8 cellular contexts compared by ENCODE assay signal in the genomic region with DNA sequence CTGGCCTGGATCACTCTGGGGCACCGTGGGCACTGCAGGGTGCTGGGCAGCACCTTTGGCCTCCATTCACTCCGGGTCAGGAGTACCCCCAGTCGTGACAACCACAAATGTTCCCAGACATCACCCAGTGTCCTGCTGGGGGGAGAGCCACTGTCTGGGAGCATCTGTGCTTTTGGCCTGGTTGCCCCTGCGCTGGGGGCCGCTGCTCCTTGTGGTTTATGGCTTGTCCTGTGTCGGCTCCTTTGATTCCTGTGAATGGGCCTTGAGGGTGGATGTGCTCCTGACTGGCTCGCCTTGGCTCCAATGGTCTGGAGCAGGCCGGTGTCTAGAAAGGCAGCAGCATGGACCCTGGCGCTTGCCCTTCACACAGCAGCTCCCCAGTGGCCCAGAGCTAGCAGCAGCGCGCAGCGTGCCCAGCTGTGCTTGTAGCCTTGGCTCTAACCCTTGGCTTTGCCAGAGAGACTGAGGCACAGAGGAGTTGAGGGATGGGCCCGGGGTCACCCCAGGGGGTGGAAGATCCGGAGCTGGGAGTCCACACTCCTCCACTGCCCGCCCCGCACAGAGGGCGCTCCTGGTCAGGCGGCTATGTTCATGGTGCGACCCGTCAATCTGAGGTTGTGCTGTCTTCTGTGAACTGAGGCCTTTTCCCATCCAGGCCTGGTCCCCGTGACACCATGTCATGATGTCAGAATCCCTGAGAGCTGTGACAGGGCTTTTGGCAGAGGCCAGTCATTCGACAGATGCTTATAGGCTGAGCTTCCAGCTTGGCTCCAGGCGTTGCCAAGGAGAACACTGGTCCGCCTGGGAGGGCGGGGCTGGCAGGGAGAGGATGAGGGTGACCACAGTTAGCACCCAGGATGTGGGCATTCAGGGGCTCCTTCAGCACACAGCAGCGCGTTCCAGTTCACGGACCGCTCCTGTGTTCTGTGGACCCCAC. TPM values are rescaled to one million over a fixed set of nuclear protein-coding genes. Genes with fewer than 3 reads are reported as not detected.
DNase-seq lines count a peak whose midpoint lies in the region; ATAC-seq and TF ChIP-seq lines count a peak whose summit lies in the region.

No MANE protein-coding gene starts in this region.

- CTCF ChIA-PET in activated CD4-positive, alpha-beta T cell treated with anti-CD3 and anti-CD28 coated beads for 36 hours (lab: Charles Lee): no interaction called here

- H3K9me3 Mint-ChIP-seq in activated CD4-positive, alpha-beta T cell treated with anti-CD3 and anti-CD28 coated beads for 36 hours (ENCODE audit: low read depth): no peaks in the 10 kb centered on the region
- H3K9me3 Mint-ChIP-seq in brain: peaks cover 0 to 2% (median 0%) of the 10 kb centered on the region in 5 experiments

- H3K4me3 Mint-ChIP-seq in activated CD4-positive, alpha-beta T cell treated with anti-CD3 and anti-CD28 coated beads for 36 hours: no peak overlapping the region
- H3K4me3 Mint-ChIP-seq in brain: peak overlapping the region; percentile 78 to 96 (median 94)

- no peak overlapping the region for H3K4me3 ChIP-seq in thoracic aorta

- TF ChIP-seq CTCF in brain (conservative IDR thresholded peaks at IDR 0.05) (no peak), thoracic aorta (IDR thresholded peaks at IDR 0.05) (no peak)

- ATAC-seq in activated CD4-positive, alpha-beta T cell treated with anti-CD3 and anti-CD28 coated beads for 36 hours: no peak
- ATAC-seq in thoracic aorta (ENCODE audit: insufficient number of reproducible peaks, low FRiP score, low read depth) (no peak), GM18873 (IDR thresholded peaks at IDR 0.05; ENCODE audit: low FRiP score, unreplicated experiment) (no peak), GM21529 (IDR thresholded peaks at IDR 0.05; ENCODE audit: unreplicated experiment) (no peak)

- no peaks in the 10 kb centered on the region for H3K9me3 ChIP-seq in thoracic aorta

- H3K27ac Mint-ChIP-seq in activated CD4-positive, alpha-beta T cell treated with anti-CD3 and anti-CD28 coated beads for 36 hours: peak overlapping the region; percentile 78
- peak overlapping the region; percentile 74 to 96 (median 91) for H3K27ac Mint-ChIP-seq in brain

- POLR2A ChIA-PET in activated CD4-positive, alpha-beta T cell treated with anti-CD3 and anti-CD28 coated beads for 36 hours (lab: Charles Lee): interaction anchor here (1.0 kb wide), 1 partner anchor 47 kb away, joined by 3 read pairs; no protein-coding TSS in a partner anchor

- H3K4me1 ChIP-seq in thoracic aorta (ENCODE audit: control insufficient read depth in 1 of 2, low read depth in 2 of 2): peaks cover 42 to 68% of the 10 kb centered on the region in 2 donors

- H3K36me3 Mint-ChIP-seq in activated CD4-positive, alpha-beta T cell treated with anti-CD3 and anti-CD28 coated beads for 36 hours (ENCODE audit: low read depth): peaks cover 39% of the 10 kb centered on the region
- H3K36me3 Mint-ChIP-seq in brain: peaks cover 16% of the 10 kb centered on the region

- intact Hi-C loops in activated CD4-positive, alpha-beta T cell treated with anti-CD3 and anti-CD28 coated beads for 36 hours (cut with DNase I, micrococcal nuclease): no loop called here

- H3K27ac ChIP-seq in layer of hippocampus (ENCODE audit: low read depth, low read length): peak overlapping the region; percentile 88
- peak overlapping the region in 1 of 2 donors; percentile 8 for H3K27ac ChIP-seq in thoracic aorta

- no peaks in the 10 kb centered on the region for H3K36me3 ChIP-seq in thoracic aorta

- no peaks in the 10 kb centered on the region for H3K27me3 Mint-ChIP-seq in activated CD4-positive, alpha-beta T cell treated with anti-CD3 and anti-CD28 coated beads for 36 hours
- H3K27me3 Mint-ChIP-seq in brain: peaks cover 4% of the 10 kb centered on the region

- H3K27me3 ChIP-seq in layer of hippocampus (ENCODE audit: control insufficient read depth, insufficient read depth, low read length) (no peaks in the 10 kb centered on the region), thoracic aorta (replicated peaks; ENCODE audit: insufficient read depth) (no peaks in the 10 kb centered on the region)

- peak; percentile 41 for DNase-seq in activated CD4-positive, alpha-beta T cell treated with anti-CD3 and anti-CD28 coated beads for 36 hours
- DNase-seq in activated CD4-positive, alpha-beta T cell treated with anti-CD3 and anti-CD28 coated beads for 1 hour: no peak
- peak; percentile 24 for DNase-seq in thoracic aorta (ENCODE audit: low spot score)
- no peak for DNase-seq in HCEC 1CT

- peaks cover 72% of the 10 kb centered on the region for H3K4me1 Mint-ChIP-seq in activated CD4-positive, alpha-beta T cell treated with anti-CD3 and anti-CD28 coated beads for 36 hours
- peaks cover 70% of the 10 kb centered on the region for H3K4me1 Mint-ChIP-seq in brain

RNA-seq across cellular contexts. Expression of a gene that starts 4.1 kb away (rescaled TPM):
- total RNA-seq in activated CD4-positive, alpha-beta T cell treated with anti-CD3 and anti-CD28 coated beads for 36 hours: 100 to 1,000 TPM; 248 to 347 TPM
- polyA plus RNA-seq in brain (ENCODE audit: insufficient read depth, low read depth, low replicate concordance): 81.4 TPM
- total RNA-seq in thoracic aorta: 10 to 100 TPM; 34.9 to 76.9 TPM

RNA-seq across cellular contexts. Expression of a gene that starts 10.2 kb away (rescaled TPM):
- 10 to 100 TPM; 30.4 to 31.5 TPM for total RNA-seq in activated CD4-positive, alpha-beta T cell treated with anti-CD3 and anti-CD28 coated beads for 36 hours
- polyA plus RNA-seq in brain (ENCODE audit: insufficient read depth, low read depth, low replicate concordance): 146 TPM
- 10 to 100 TPM; 27.6 to 55.1 TPM for total RNA-seq in thoracic aorta

RNA-seq across cellular contexts. Expression of a gene that starts 26.7 kb away (rescaled TPM):
- total RNA-seq in activated CD4-positive, alpha-beta T cell treated with anti-CD3 and anti-CD28 coated beads for 36 hours: 1,000 to 10,000 TPM; 1,716 to 1,858 TPM
- 3,425 TPM for polyA plus RNA-seq in brain (ENCODE audit: insufficient read depth, low read depth, low replicate concordance)
- 1,000 to 10,000 TPM; 1,512 to 2,119 TPM for total RNA-seq in thoracic aorta

RNA-seq across cellular contexts. Expression of a gene that starts 27.8 kb away (rescaled TPM):
- total RNA-seq in activated CD4-positive, alpha-beta T cell treated with anti-CD3 and anti-CD28 coated beads for 36 hours: 100 to 1,000 TPM in 1 of 2 experiments, 10 to 100 TPM in 1; 93.4 to 113 TPM
- polyA plus RNA-seq in brain (ENCODE audit: insufficient read depth, low read depth, low replicate concordance): 275 TPM
- total RNA-seq in thoracic aorta: 100 to 1,000 TPM in 1 of 2 donors, 10 to 100 TPM in 1; 83.3 to 110 TPM

RNA-seq across cellular contexts. Expression of a gene that starts 38.4 kb away (rescaled TPM):
- total RNA-seq in activated CD4-positive, alpha-beta T cell treated with anti-CD3 and anti-CD28 coated beads for 36 hours: under 1 TPM; 0.09 to 0.14 TPM
- 69.7 TPM for polyA plus RNA-seq in brain (ENCODE audit: insufficient read depth, low read depth, low replicate concordance)
- under 1 TPM; 0.41 to 0.78 TPM for total RNA-seq in thoracic aorta

Comparison
In these comparisons a context has a peak if more than half of its experiments do, and no peak if none do; other contexts are left out.
1. DNase-seq: peak in activated CD4-positive, alpha-beta T cell treated with anti-CD3 and anti-CD28 coated beads for 36 hours (single experiment) and thoracic aorta (single experiment); none in activated CD4-positive, alpha-beta T cell treated with anti-CD3 and anti-CD28 coated beads for 1 hour (single experiment) and HCEC 1CT (single experiment).